ENCODE assay signal across 24 cellular contexts in the genomic region with DNA sequence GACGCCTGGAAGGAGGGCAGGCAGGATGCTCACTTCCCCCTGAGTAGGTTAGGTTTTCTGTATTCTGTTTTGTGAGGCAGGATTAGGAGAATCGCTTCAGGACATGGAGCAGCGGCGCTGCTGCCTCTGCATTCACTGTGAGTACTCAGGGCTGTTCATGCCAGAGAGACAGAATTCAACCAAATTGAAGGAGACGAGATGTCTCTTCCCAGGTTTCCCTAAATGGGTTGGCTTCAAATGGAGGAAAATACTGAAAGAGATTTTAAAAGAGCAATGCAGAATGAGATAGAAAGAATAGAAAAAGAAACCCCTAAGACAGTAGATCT. TPM values are rescaled to one million over a fixed set of nuclear protein-coding genes. Genes with fewer than 3 reads are reported as not detected.
"Had no signal": no experiment of that assay in that cellular context is flagged by ENCODE, and none has a peak within 500 bp of the region (broad histone marks: within the 10 kb centered on the region; RNA-seq: fewer than 3 reads in every experiment).

No MANE protein-coding gene starts in this region.

- H3K9me3 ChIP-seq: Peyer's patch, SJSA1 had no signal

- DNase-seq: KBM-7; MV-4-11; NCI-H1048; NCI-H1436 treated with DMSO at 0.1 percent for 48 hours; NCI-H1694; NCI-H187 treated with DMSO at 0.1 percent for 48 hours; NCI-H2029 treated with DMSO at 0.1 percent for 48 hours; NCI-H2171 treated with DMSO at 0.1 percent for 48 hours; NCI-H345; NCI-H446 treated with DMSO at 0.1 percent for 48 hours; NCI-H510A treated with DMSO at 0.1 percent for 48 hours; NCI-H82; NK-92 treated with Interleukin-12 subunit alpha and Interleukin-12 subunit beta, amount 100 ng/mL, for 24 hours; PC-9; Peyer's patch; SHP77 treated with DMSO at 0.1 percent for 48 hours had no signal

- H3K27ac ChIP-seq: HL-60, PC-9, Peyer's patch, SJSA1, SK-N-MC had no signal

- H3K36me3 ChIP-seq: Peyer's patch, SJSA1 had no signal

- H3K4me2 ChIP-seq: PC-9 had no signal

- H3K4me3 ChIP-seq: PC-9, Peyer's patch, SJSA1, SK-N-MC had no signal

- ATAC-seq: Right ventricle myocardium inferior had no signal

- H3K27me3 ChIP-seq: Peyer's patch had no signal

- H3K4me1 ChIP-seq: Peyer's patch, SJSA1 had no signal

- H2AFZ ChIP-seq: PC-9 had no signal

RNA-seq across cellular contexts. Expression of a gene that starts 21.9 kb away (rescaled TPM):
- total RNA-seq: LHCN-M2, MCF 10A, OCI-LY7, PC-9, Right ventricle myocardium inferior, RPMI7951, SJSA1 had no signal
